Comparison of ENCODE assay signal across 1 cellular context in the genomic region with DNA sequence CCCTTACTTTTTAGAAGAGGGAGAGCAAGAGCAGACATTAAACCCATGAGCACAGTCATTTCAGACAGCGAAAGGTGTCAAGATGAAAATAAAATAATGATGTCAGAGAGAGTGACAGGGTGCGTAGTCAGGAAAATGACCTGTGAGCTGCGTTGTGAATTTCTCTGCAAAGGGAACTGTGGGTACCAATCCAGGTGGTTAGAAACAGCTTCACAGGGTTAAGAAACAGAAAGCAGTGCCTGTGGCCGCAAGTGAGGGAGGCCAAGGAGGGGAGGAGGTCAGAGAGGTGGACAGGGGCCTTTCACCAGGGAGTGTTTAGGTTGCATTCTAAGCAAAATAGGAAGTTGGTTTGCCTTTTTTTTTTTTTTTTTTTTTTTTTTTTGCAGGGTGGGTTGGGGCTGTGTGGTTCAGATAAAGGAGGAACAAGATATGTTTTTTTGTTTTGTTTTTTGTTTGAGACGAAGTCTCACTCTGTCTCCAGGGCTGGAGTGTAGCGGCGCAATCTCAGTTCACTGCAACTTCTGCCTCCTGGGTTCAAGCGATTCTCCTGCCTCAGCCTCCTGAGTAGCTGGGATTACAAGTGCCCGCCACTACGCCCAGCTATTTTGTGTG.
TF ChIP-seq lines count a peak whose summit lies in the region.

No MANE protein-coding gene starts in this region.

TF ChIP-seq in GM12878, 131 proteins besides CTCF, POLR2A, EP300 and RAD21 (continued from another document):
- TF ChIP-seq, protein P1, sequence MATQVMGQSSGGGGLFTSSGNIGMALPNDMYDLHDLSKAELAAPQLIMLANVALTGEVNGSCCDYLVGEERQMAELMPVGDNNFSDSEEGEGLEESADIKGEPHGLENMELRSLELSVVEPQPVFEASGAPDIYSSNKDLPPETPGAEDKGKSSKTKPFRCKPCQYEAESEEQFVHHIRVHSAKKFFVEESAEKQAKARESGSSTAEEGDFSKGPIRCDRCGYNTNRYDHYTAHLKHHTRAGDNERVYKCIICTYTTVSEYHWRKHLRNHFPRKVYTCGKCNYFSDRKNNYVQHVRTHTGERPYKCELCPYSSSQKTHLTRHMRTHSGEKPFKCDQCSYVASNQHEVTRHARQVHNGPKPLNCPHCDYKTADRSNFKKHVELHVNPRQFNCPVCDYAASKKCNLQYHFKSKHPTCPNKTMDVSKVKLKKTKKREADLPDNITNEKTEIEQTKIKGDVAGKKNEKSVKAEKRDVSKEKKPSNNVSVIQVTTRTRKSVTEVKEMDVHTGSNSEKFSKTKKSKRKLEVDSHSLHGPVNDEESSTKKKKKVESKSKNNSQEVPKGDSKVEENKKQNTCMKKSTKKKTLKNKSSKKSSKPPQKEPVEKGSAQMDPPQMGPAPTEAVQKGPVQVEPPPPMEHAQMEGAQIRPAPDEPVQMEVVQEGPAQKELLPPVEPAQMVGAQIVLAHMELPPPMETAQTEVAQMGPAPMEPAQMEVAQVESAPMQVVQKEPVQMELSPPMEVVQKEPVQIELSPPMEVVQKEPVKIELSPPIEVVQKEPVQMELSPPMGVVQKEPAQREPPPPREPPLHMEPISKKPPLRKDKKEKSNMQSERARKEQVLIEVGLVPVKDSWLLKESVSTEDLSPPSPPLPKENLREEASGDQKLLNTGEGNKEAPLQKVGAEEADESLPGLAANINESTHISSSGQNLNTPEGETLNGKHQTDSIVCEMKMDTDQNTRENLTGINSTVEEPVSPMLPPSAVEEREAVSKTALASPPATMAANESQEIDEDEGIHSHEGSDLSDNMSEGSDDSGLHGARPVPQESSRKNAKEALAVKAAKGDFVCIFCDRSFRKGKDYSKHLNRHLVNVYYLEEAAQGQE (IDR thresholded peaks at IDR 0.05; ENCODE audit: low read depth, low read length) = no peak
- TF ChIP-seq, protein P2, sequence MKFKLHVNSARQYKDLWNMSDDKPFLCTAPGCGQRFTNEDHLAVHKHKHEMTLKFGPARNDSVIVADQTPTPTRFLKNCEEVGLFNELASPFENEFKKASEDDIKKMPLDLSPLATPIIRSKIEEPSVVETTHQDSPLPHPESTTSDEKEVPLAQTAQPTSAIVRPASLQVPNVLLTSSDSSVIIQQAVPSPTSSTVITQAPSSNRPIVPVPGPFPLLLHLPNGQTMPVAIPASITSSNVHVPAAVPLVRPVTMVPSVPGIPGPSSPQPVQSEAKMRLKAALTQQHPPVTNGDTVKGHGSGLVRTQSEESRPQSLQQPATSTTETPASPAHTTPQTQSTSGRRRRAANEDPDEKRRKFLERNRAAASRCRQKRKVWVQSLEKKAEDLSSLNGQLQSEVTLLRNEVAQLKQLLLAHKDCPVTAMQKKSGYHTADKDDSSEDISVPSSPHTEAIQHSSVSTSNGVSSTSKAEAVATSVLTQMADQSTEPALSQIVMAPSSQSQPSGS (IDR thresholded peaks at IDR 0.05; ENCODE audit: low read length) = peak; percentile 77; the same call in 1 of the 2 replicates
- TF ChIP-seq GATAD2B (conservative IDR thresholded peaks at IDR 0.05; ENCODE audit: low read depth) (0 out of 2 replicates have a peak, but pooled peaks have one; percentile 13), CREM (IDR thresholded peaks at IDR 0.05; ENCODE audit: low read depth) (peak; percentile 92), STAT1 (conservative IDR thresholded peaks at IDR 0.05) (no peak), IKZF2 (IDR thresholded peaks at IDR 0.05) (peak; percentile 79 to 81; a peak in 3 of 4 replicates), JUND (IDR thresholded peaks at IDR 0.05; ENCODE audit: low read depth, low read length) (peak; percentile 68; the same call in 1 of the 2 replicates), CREB1 (IDR thresholded peaks at IDR 0.05; ENCODE audit: low read depth) (peak; percentile 96), HDGF (IDR thresholded peaks at IDR 0.05) (peak; percentile 21; the same call in 1 of the 2 replicates), DPF2 (IDR thresholded peaks at IDR 0.05) (peak; percentile 76)
- TF ChIP-seq, protein P3, sequence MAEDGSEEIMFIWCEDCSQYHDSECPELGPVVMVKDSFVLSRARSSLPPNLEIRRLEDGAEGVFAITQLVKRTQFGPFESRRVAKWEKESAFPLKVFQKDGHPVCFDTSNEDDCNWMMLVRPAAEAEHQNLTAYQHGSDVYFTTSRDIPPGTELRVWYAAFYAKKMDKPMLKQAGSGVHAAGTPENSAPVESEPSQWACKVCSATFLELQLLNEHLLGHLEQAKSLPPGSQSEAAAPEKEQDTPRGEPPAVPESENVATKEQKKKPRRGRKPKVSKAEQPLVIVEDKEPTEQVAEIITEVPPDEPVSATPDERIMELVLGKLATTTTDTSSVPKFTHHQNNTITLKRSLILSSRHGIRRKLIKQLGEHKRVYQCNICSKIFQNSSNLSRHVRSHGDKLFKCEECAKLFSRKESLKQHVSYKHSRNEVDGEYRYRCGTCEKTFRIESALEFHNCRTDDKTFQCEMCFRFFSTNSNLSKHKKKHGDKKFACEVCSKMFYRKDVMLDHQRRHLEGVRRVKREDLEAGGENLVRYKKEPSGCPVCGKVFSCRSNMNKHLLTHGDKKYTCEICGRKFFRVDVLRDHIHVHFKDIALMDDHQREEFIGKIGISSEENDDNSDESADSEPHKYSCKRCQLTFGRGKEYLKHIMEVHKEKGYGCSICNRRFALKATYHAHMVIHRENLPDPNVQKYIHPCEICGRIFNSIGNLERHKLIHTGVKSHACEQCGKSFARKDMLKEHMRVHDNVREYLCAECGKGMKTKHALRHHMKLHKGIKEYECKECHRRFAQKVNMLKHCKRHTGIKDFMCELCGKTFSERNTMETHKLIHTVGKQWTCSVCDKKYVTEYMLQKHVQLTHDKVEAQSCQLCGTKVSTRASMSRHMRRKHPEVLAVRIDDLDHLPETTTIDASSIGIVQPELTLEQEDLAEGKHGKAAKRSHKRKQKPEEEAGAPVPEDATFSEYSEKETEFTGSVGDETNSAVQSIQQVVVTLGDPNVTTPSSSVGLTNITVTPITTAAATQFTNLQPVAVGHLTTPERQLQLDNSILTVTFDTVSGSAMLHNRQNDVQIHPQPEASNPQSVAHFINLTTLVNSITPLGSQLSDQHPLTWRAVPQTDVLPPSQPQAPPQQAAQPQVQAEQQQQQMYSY (CRISPR knock-in tag; IDR thresholded peaks at IDR 0.05) = no peak
- TF ChIP-seq, protein P4, sequence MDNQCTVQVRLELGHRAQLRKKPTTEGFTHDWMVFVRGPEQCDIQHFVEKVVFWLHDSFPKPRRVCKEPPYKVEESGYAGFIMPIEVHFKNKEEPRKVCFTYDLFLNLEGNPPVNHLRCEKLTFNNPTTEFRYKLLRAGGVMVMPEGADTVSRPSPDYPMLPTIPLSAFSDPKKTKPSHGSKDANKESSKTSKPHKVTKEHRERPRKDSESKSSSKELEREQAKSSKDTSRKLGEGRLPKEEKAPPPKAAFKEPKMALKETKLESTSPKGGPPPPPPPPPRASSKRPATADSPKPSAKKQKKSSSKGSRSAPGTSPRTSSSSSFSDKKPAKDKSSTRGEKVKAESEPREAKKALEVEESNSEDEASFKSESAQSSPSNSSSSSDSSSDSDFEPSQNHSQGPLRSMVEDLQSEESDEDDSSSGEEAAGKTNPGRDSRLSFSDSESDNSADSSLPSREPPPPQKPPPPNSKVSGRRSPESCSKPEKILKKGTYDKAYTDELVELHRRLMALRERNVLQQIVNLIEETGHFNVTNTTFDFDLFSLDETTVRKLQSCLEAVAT (IDR thresholded peaks at IDR 0.05) = peak; percentile 72
TF ChIP-seq in GM12878: peak in this region for 35.
